Comparison of ENCODE assay signal across 8 cellular contexts in genomic region chr20:49188101-49188784, GRCh38. TPM values are rescaled to one million over a fixed set of nuclear protein-coding genes. Genes with fewer than 3 reads are reported as not detected.
DNase-seq lines count a peak whose midpoint lies in the region; ATAC-seq lines count a peak whose summit lies in the region.

A gene with protein sequence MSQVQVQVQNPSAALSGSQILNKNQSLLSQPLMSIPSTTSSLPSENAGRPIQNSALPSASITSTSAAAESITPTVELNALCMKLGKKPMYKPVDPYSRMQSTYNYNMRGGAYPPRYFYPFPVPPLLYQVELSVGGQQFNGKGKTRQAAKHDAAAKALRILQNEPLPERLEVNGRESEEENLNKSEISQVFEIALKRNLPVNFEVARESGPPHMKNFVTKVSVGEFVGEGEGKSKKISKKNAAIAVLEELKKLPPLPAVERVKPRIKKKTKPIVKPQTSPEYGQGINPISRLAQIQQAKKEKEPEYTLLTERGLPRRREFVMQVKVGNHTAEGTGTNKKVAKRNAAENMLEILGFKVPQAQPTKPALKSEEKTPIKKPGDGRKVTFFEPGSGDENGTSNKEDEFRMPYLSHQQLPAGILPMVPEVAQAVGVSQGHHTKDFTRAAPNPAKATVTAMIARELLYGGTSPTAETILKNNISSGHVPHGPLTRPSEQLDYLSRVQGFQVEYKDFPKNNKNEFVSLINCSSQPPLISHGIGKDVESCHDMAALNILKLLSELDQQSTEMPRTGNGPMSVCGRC (minus strand): TSS chr20:49188334. CDS start chr20:49166201, 22,133 bp downstream.

- peak within 1 kb of the TSS; percentile 91 to 96 (median 94) for H3K4me3 Mint-ChIP-seq in IgD-negative memory B cell

- no peaks in the 10 kb centered on the region for H3K36me3 Mint-ChIP-seq in IgD-negative memory B cell

- H3K9me3 Mint-ChIP-seq in IgD-negative memory B cell = no peaks in the 10 kb centered on the region

- DNase-seq in DMS 273 (lab: John Stamatoyannopoulos, UW; ENCODE audit: unreplicated experiment) (peak; percentile 98), OCI-M1 (lab: John Stamatoyannopoulos, UW) (peak; percentile 97), activated T-cell treated with anti-CD3 and anti-CD28 coated beads for 24 hours (ENCODE audit: low read depth) (peak; percentile 90), epidermal melanocyte (ENCODE audit: insufficient read length, low spot score) (peak; percentile 98), middle frontal gyrus (ENCODE audit: extremely low spot score, low spot score) (peak; percentile 96)
- peak; percentile 85 to 90 for DNase-seq in stimulated activated CD8-positive, alpha-beta memory T cell treated with anti-CD3 and anti-CD28 coated beads, Interleukin-2, amount 100 ng/mL, for 1 hour (ENCODE audit: low read depth in 2 of 2)

- H3K4me1 Mint-ChIP-seq in IgD-negative memory B cell = peaks cover 20 to 28% (median 28%) of the 10 kb centered on the region in 3 donors

- peak; percentile 86 for ATAC-seq in GM21528 (IDR thresholded peaks at IDR 0.05; ENCODE audit: low FRiP score, unreplicated experiment)

- H3K27me3 Mint-ChIP-seq in IgD-negative memory B cell = no peaks in the 10 kb centered on the region

- peak within 1 kb of the TSS; percentile 87 to 97 (median 91) for H3K27ac Mint-ChIP-seq in IgD-negative memory B cell

RNA-seq across cellular contexts. Expression of the gene that starts here (rescaled TPM):
- 32.4 TPM for polyA plus RNA-seq in IgD-negative memory B cell

Comparison
In these comparisons a context has a peak if more than half of its experiments do, and no peak if none do; other contexts are left out.
1. Peak in every context shown above with its lines: DNase-seq and ATAC-seq.